ENCODE assay signal across 1 cellular context in genomic region chr7:36527549-36527913, GRCh38.
TF ChIP-seq lines count a peak whose summit lies in the region.

No MANE protein-coding gene starts in this region.

TF ChIP-seq in IMR-90, 13 proteins besides CTCF, POLR2A, EP300 and RAD21:
- TF ChIP-seq MAZ (IDR thresholded peaks at IDR 0.05; ENCODE audit: borderline replicate concordance, low read depth, low read length) (no peak), FOS (IDR thresholded peaks at IDR 0.05; ENCODE audit: low read depth, low read length) (no peak)
